In the genomic region with DNA sequence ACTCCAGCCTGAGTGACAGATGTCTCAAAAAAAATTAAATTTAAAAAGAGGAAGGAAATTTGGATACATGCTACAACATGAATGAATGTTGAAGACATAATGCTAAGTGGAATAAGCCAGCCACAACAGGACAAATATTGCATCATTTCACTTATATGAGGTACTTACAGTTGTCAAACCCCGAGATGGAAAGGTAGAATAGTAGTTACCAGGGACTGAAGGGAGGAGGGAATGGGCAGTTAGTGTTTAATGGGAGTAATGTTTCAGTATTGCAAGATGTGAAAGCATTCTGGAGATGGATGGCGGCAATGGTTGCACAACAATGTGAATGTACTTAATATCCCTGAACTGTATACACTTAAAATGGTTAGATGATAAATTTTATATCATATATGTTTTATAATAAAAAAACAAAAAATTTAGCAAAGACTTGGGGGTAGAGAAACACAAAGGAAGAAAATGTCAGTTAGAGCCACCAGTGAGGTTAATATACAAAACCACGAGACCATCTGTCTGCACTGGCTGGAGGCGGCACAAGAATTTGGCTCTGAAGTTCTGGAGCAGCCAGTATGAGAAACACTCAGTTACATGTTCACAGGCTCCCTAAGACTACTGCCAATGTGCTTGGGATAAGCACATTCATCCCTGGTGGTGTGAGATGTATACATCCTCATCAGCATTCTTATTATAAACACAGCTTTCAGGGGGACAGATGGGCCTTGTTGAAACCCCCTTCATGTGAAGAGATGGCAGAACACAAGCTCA, we compare ENCODE assay signal across 15 cellular contexts. TPM values are rescaled to one million over a fixed set of nuclear protein-coding genes. Genes with fewer than 3 reads are reported as not detected.
DNase-seq lines count a peak whose midpoint lies in the region; ATAC-seq and TF ChIP-seq lines count a peak whose summit lies in the region.
"Had no signal": no experiment of that assay in that cellular context is flagged by ENCODE, and none has a peak within 500 bp of the region (broad histone marks: within the 10 kb centered on the region; RNA-seq: fewer than 3 reads in every experiment).

No MANE protein-coding gene starts in this region.

- H3K4me2 ChIP-seq in DND-41 (ENCODE audit: insufficient read depth, low read length) = peak overlapping the region; percentile 66
- no peak overlapping the region for H3K4me2 ChIP-seq in fibroblast of lung (ENCODE audit: extremely low read depth, insufficient read depth, low read length)

- H3K79me2 ChIP-seq in DND-41 (ENCODE audit: insufficient read depth, low read length) (peaks cover 37% of the 10 kb centered on the region), fibroblast of lung (ENCODE audit: control insufficient read depth, insufficient read depth, low read length) (no peaks in the 10 kb centered on the region)

- H2AFZ ChIP-seq in DND-41 (ENCODE audit: low read depth, low read length) = peak overlapping the region; percentile 54
- no peak overlapping the region for H2AFZ ChIP-seq in fibroblast of lung (ENCODE audit: low read length)

- peak; percentile 82 for ATAC-seq in DND-41 (ENCODE audit: insufficient read depth, low read depth)
- no peak for ATAC-seq in GM21526 (IDR thresholded peaks at IDR 0.05; ENCODE audit: low FRiP score, unreplicated experiment)
- ATAC-seq: T-cell had no signal

- no peaks in the 10 kb centered on the region for H3K9me3 ChIP-seq in DND-41 (ENCODE audit: insufficient read depth, low read length, severe bottlenecking)
- no peaks in the 10 kb centered on the region for H3K9me3 ChIP-seq in KOPT-K1 (ENCODE audit: insufficient read depth, low read length, poor library complexity, severe bottlenecking)
- no peaks in the 10 kb centered on the region for H3K9me3 ChIP-seq in fibroblast of lung (ENCODE audit: control insufficient read depth, insufficient read depth, low read depth, low read length)
- H3K9me3 ChIP-seq in vagina = no peaks in the 10 kb centered on the region

- no peak for TF ChIP-seq POLR2A in vagina (IDR thresholded peaks at IDR 0.05)

- DNase-seq in DND-41 (peak; percentile 86), RPMI7951 (ENCODE audit: low read depth) (peak; percentile 71), fibroblast of lung (ENCODE audit: low read depth in 2 of 2) (peak; percentile 66 to 86), vagina (ENCODE audit: extremely low spot score in 2 of 2) (no peak), AG08396 (ENCODE audit: low spot score) (no peak), NCI-H748 (lab: John Stamatoyannopoulos, UW; ENCODE audit: unreplicated experiment) (no peak)
- DNase-seq: activated CD4-positive, CD25-positive, alpha-beta regulatory T cell; amygdala; DMS53; HFFc6; RPMI8226; T-cell had no signal

- no peak for TF ChIP-seq CTCF in DND-41 (IDR thresholded peaks at IDR 0.05; ENCODE audit: borderline replicate concordance, extremely low read depth, low read length, poor library complexity, severe bottlenecking)
- TF ChIP-seq CTCF in fibroblast of lung (conservative IDR thresholded peaks at IDR 0.05 in 1 of 2, IDR thresholded peaks at IDR 0.05 in 1 of 2; ENCODE audit: low read depth in 1 of 2, low read length in 2 of 2) = no peak
- TF ChIP-seq CTCF in vagina (IDR thresholded peaks at IDR 0.05) = no peak

- peak overlapping the region; percentile 74 for H3K9ac ChIP-seq in DND-41 (ENCODE audit: low read depth, low read length)
- H3K9ac ChIP-seq in fibroblast of lung (ENCODE audit: insufficient read depth, low read length) = no peak overlapping the region

- H3K27me3 ChIP-seq in DND-41 (ENCODE audit: insufficient read depth, low read length, poor library complexity) = no peaks in the 10 kb centered on the region
- no peaks in the 10 kb centered on the region for H3K27me3 ChIP-seq in fibroblast of lung (ENCODE audit: control insufficient read depth, insufficient read depth, low read length)
- no peaks in the 10 kb centered on the region for H3K27me3 ChIP-seq in vagina

- H3K36me3 ChIP-seq in DND-41 (ENCODE audit: insufficient read depth, low read length) = peaks cover 17% of the 10 kb centered on the region
- H3K36me3 ChIP-seq in KOPT-K1 (ENCODE audit: insufficient read depth, low read length) = no peaks in the 10 kb centered on the region
- no peaks in the 10 kb centered on the region for H3K36me3 ChIP-seq in fibroblast of lung (ENCODE audit: control insufficient read depth, insufficient read depth, low read length)
- no peaks in the 10 kb centered on the region for H3K36me3 ChIP-seq in vagina

- intact Hi-C loops in vagina (cut with DNase I) = no loop called here

- H3K27ac ChIP-seq in DND-41 (ENCODE audit: low read length) (peak overlapping the region; percentile 98), KOPT-K1 (ENCODE audit: low read depth, low read length, poor library complexity, severe bottlenecking) (peak overlapping the region; percentile 99), fibroblast of lung (ENCODE audit: insufficient read depth, low read length) (no peak overlapping the region), vagina (no peak overlapping the region)

- H3K4me1 ChIP-seq in DND-41 (ENCODE audit: insufficient read depth, low read length) (peaks cover 88% of the 10 kb centered on the region), fibroblast of lung (ENCODE audit: control insufficient read depth, extremely low read depth, insufficient read depth, low read length) (no peaks in the 10 kb centered on the region), vagina (no peaks in the 10 kb centered on the region)

- peak overlapping the region; percentile 10 to 56; a peak in 3 of 4 replicates for H3K4me3 ChIP-seq in DND-41 (ENCODE audit: low read depth in 1 of 2, low read length in 2 of 2)
- H3K4me3 ChIP-seq in fibroblast of lung (replicated peaks in 1 of 4; ENCODE audit: control extremely low read depth in 1 of 4, insufficient read depth in 1 of 4, low read depth in 3 of 4, low read length in 4 of 4) = no peak overlapping the region
- H3K4me3 ChIP-seq in vagina = no peak overlapping the region
- H3K4me3 ChIP-seq: coronary artery had no signal

- no peaks in the 10 kb centered on the region for H4K20me1 ChIP-seq in DND-41 (ENCODE audit: insufficient read depth, low read length)
- no peaks in the 10 kb centered on the region for H4K20me1 ChIP-seq in fibroblast of lung (ENCODE audit: control insufficient read depth, extremely low read depth, insufficient read depth, low read length)

RNA-seq across cellular contexts. Expression of a gene that starts 37.0 kb away (rescaled TPM):
- 3,875 and 4,006 TPM in 2 replicates for total RNA-seq in RPMI7951 (2014; rRNA removed; shearing (Covaris generic))
- total RNA-seq in fibroblast of lung (2,712 and 5,838 TPM in 2 replicates), vagina (2,334 TPM)
- 6,619 and 7,387 TPM in 2 replicates for polyA plus RNA-seq in fibroblast of lung
- 3,368 and 3,934 TPM in 2 replicates for polyA plus RNA-seq in fibroblast of lung (2012)
- polyA minus RNA-seq in fibroblast of lung (ENCODE audit: low replicate concordance) = 44.4 and 58.9 TPM in 2 replicates

Comparison
In these comparisons a context has a peak if more than half of its experiments do, and no peak if none do; other contexts are left out.
1. DNase-seq: peak in DND-41 (single experiment), RPMI7951 (single experiment) and fibroblast of lung (2 of 2); none in vagina (0 of 2), AG08396 (single experiment) and NCI-H748 (single experiment).
2. H3K27ac ChIP-seq: peak in DND-41 (single experiment) and KOPT-K1 (single experiment); none in fibroblast of lung (single experiment) and vagina (single experiment).
3. H3K4me3 ChIP-seq: peak in DND-41 (2 of 2); none in fibroblast of lung (0 of 4) and vagina (0 of 2).